In genomic region chr20:57509665-57510237, GRCh38 we compare ENCODE assay signal across 8 cellular contexts. TPM values are rescaled to one million over a fixed set of nuclear protein-coding genes. Genes with fewer than 3 reads are reported as not detected.
A peak's percentile ranks its signal among the peaks of the same experiment; 100 is the strongest.
DNase-seq lines count a peak whose midpoint lies in the region; ATAC-seq and TF ChIP-seq lines count a peak whose summit lies in the region.
"Had no signal": no experiment of that assay in that cellular context is flagged by ENCODE, and none has a peak within 500 bp of the region (broad histone marks: within the 10 kb centered on the region; RNA-seq: fewer than 3 reads in every experiment).

No MANE protein-coding gene starts in this region.

- no peaks in the 10 kb centered on the region for H3K9me3 Mint-ChIP-seq in mesothelial cell of epicardium
- H3K9me3 Mint-ChIP-seq: stimulated activated naive B cell treated with anti-CD40 and anti-IgM and Interleukin-4, amounts not matched to agents 10 μg/mL and 1 μg/mL and 100 μg/mL, for 72 hours had no signal

- H3K27ac ChIP-seq in Karpas-422 (ENCODE audit: low read length) = peak overlapping the region; percentile 29; the same call in 1 of the 2 replicates

- peaks cover 22% of the 10 kb centered on the region for H3K79me2 ChIP-seq in Karpas-422 (ENCODE audit: low read length)

- H3K4me3 ChIP-seq in Karpas-422 (ENCODE audit: low read length) = no peak overlapping the region
- no peak overlapping the region for H3K4me3 ChIP-seq in astrocyte of the cerebellum (ENCODE audit: low read depth, low read length)
- H3K4me3 ChIP-seq in mucosa of descending colon = no peak overlapping the region

- H3K4me2 ChIP-seq in Karpas-422 (ENCODE audit: low read depth, low read length, poor library complexity, severe bottlenecking) = no peak overlapping the region

- H3K4me1 Mint-ChIP-seq in mesothelial cell of epicardium = peaks cover 7% of the 10 kb centered on the region

- ATAC-seq in mucosa of descending colon (peak; percentile 73), sciatic nerve (no peak)

- no peaks in the 10 kb centered on the region for H4K20me1 ChIP-seq in Karpas-422 (ENCODE audit: insufficient read depth, low read depth, low read length)

- in situ Hi-C loops in astrocyte of the cerebellum (cut with HindIII; ENCODE audit: low sequenced_read_pairs) = loop anchor here (25.0 kb wide), 1 partner anchor 678 kb away; no protein-coding TSS in a partner anchor

- no peak overlapping the region for H2AFZ ChIP-seq in Karpas-422 (ENCODE audit: low read length)

- H3K36me3 Mint-ChIP-seq in mesothelial cell of epicardium = no peaks in the 10 kb centered on the region
- H3K36me3 Mint-ChIP-seq: stimulated activated naive B cell treated with anti-CD40 and anti-IgM and Interleukin-4, amounts not matched to agents 10 μg/mL and 1 μg/mL and 100 μg/mL, for 72 hours had no signal

- no peak overlapping the region for H3K4me3 Mint-ChIP-seq in mesothelial cell of epicardium
- H3K4me3 Mint-ChIP-seq: stimulated activated naive B cell treated with anti-CD40 and anti-IgM and Interleukin-4, amounts not matched to agents 10 μg/mL and 1 μg/mL and 100 μg/mL, for 72 hours had no signal

- no peak overlapping the region for H3K9ac ChIP-seq in Karpas-422 (ENCODE audit: low read length)

- H3K9me3 ChIP-seq in Karpas-422 (ENCODE audit: low read length) (no peaks in the 10 kb centered on the region), mucosa of descending colon (no peaks in the 10 kb centered on the region)

- no peaks in the 10 kb centered on the region for H3K9me2 ChIP-seq in Karpas-422 (replicated peaks; ENCODE audit: insufficient read depth, low read length)

- DNase-seq in GM03348 (ENCODE audit: low spot score) (peak; percentile 70), Karpas-422 (peak; percentile 61), astrocyte of the cerebellum (ENCODE audit: low read depth) (no peak), mucosa of descending colon (peak in 1 of 3 donors; percentile 69), epidermal melanocyte (ENCODE audit: insufficient read length, low spot score) (no peak), sciatic nerve (ENCODE audit: low spot score) (no peak), mesothelial cell of epicardium (ENCODE audit: low spot score in 2 of 2, unreplicated experiment in 2 of 2) (no peak)
- DNase-seq: stimulated activated naive B cell treated with anti-CD40 and anti-IgM and Interleukin-4, amounts not matched to agents 10 μg/mL and 1 μg/mL and 100 μg/mL, for 72 hours had no signal

- H3K27me3 Mint-ChIP-seq in mesothelial cell of epicardium (ENCODE audit: low read depth) = peaks cover 9% of the 10 kb centered on the region

- intact Hi-C loops in mucosa of descending colon (cut with DNase I, micrococcal nuclease) = loop anchor here (5.0 to 10.0 kb wide), 2 partner anchors 705 to 708 kb away; no protein-coding TSS in a partner anchor
- intact Hi-C loops in sciatic nerve (cut with DNase I) = loop anchor here (10.0 kb wide), 1 partner anchor 705 kb away; no protein-coding TSS in a partner anchor

- TF ChIP-seq CTCF in astrocyte of the cerebellum (IDR thresholded peaks at IDR 0.05; ENCODE audit: low read depth, low read length, missing control alignments) (peak; percentile 13), mucosa of descending colon (IDR thresholded peaks at IDR 0.05) (peak; percentile 28), mesothelial cell of epicardium (IDR thresholded peaks at IDR 0.05; ENCODE audit: unreplicated experiment) (no peak)

- H3K27ac Mint-ChIP-seq in mesothelial cell of epicardium = no peak overlapping the region
- H3K27ac Mint-ChIP-seq: stimulated activated naive B cell treated with anti-CD40 and anti-IgM and Interleukin-4, amounts not matched to agents 10 μg/mL and 1 μg/mL and 100 μg/mL, for 72 hours had no signal

- no peaks in the 10 kb centered on the region for H3K27me3 ChIP-seq in Karpas-422 (ENCODE audit: low read length)

- H3K36me3 ChIP-seq in Karpas-422 (ENCODE audit: insufficient read depth, low read length) (peaks cover 8% of the 10 kb centered on the region; the same call in 1 of the 2 replicates), mucosa of descending colon (ENCODE audit: low read depth) (no peaks in the 10 kb centered on the region)

- H3K4me1 ChIP-seq in Karpas-422 (ENCODE audit: low read length) (peaks cover 27% of the 10 kb centered on the region), mucosa of descending colon (ENCODE audit: low read depth) (no peaks in the 10 kb centered on the region)

RNA-seq across cellular contexts. Expression of gene CTCFL, which starts 15.2 kb away (rescaled TPM):
- not detected in 2 replicates for total RNA-seq in Karpas-422 (2014; rRNA removed; shearing (Covaris generic); ENCODE audit: low replicate concordance)
- total RNA-seq in mucosa of descending colon = not detected
- total RNA-seq in sciatic nerve = 0.27 TPM
- total RNA-seq in mesothelial cell of epicardium = 0.23 to 0.33 TPM (median 0.27 TPM) in 3 replicates

RNA-seq across cellular contexts. Expression of gene PCK1, which starts 51.2 kb away (rescaled TPM):
- 1.2 and 2.5 TPM in 2 replicates for total RNA-seq in Karpas-422 (2014; rRNA removed; shearing (Covaris generic); ENCODE audit: low replicate concordance)
- total RNA-seq in mucosa of descending colon = 100 to 1,000 TPM; 134 to 467 (median 136) TPM
- total RNA-seq in sciatic nerve = 5.3 TPM
- total RNA-seq in mesothelial cell of epicardium = not detected in 3 replicates

Comparison
In these comparisons a context has a peak if more than half of its experiments do, and no peak if none do; other contexts are left out.
1. DNase-seq: peak in GM03348 (single experiment) and Karpas-422 (single experiment); none in astrocyte of the cerebellum (single experiment), epidermal melanocyte (single experiment), sciatic nerve (single experiment) and mesothelial cell of epicardium (0 of 2).
2. RNA of gene PCK1, which starts 51.2 kb away (total RNA-seq): 134 to 467 TPM in mucosa of descending colon; 5.3 TPM in sciatic nerve (single experiment), 1.2 to 2.5 TPM in Karpas-422 and not detected in mesothelial cell of epicardium; every median in the first group is over 10 times any median in the second.